8 cellular contexts compared by ENCODE assay signal in genomic region chr16:70437582-70438324, GRCh38. TPM values are rescaled to one million over a fixed set of nuclear protein-coding genes. Genes with fewer than 3 reads are reported as not detected.
DNase-seq lines count a peak whose midpoint lies in the region; ATAC-seq and TF ChIP-seq lines count a peak whose summit lies in the region.

No MANE protein-coding gene starts in this region.

- peaks cover 47% of the 10 kb centered on the region for H3K4me1 Mint-ChIP-seq in neural progenitor cell

- H3F3A ChIP-seq in neural progenitor cell (ENCODE audit: low read depth): peaks cover 18% of the 10 kb centered on the region

- peak overlapping the region; percentile 45 for H3K9ac ChIP-seq in endocrine pancreas (ENCODE audit: control insufficient read depth, insufficient read depth, low read length)
- peak overlapping the region; percentile 61 for H3K9ac ChIP-seq in neural progenitor cell

- H3K4me2 ChIP-seq in neural progenitor cell: peak overlapping the region; percentile 98

- no peaks in the 10 kb centered on the region for H3K9me3 Mint-ChIP-seq in neural progenitor cell

- peaks cover 8% of the 10 kb centered on the region; the same call in 1 of the 2 replicates for H3K36me3 ChIP-seq in RWPE2 (ENCODE audit: low read depth)
- H3K36me3 ChIP-seq in endocrine pancreas (ENCODE audit: control insufficient read depth, insufficient read depth, low read length): no peaks in the 10 kb centered on the region
- no peaks in the 10 kb centered on the region for H3K36me3 ChIP-seq in neural progenitor cell

- H3K36me3 Mint-ChIP-seq in neural progenitor cell: peaks cover 7% of the 10 kb centered on the region

- ATAC-seq in RWPE2 (ENCODE audit: low read depth) (peak; percentile 41), GM19324 (IDR thresholded peaks at IDR 0.05; ENCODE audit: low FRiP score, unreplicated experiment) (no peak), HG03565 (IDR thresholded peaks at IDR 0.05; ENCODE audit: unreplicated experiment) (no peak)

- peaks cover 11% of the 10 kb centered on the region for H3K27me3 Mint-ChIP-seq in neural progenitor cell (ENCODE audit: insufficient read depth, low read depth)

- peaks cover 18% of the 10 kb centered on the region for H3K4me1 ChIP-seq in RWPE2 (ENCODE audit: insufficient read depth, poor library complexity, severe bottlenecking)
- H3K4me1 ChIP-seq in endocrine pancreas (ENCODE audit: control insufficient read depth, insufficient read depth, low read length): no peaks in the 10 kb centered on the region
- peaks cover 27% of the 10 kb centered on the region for H3K4me1 ChIP-seq in neural progenitor cell

- peak overlapping the region; percentile 89 for H3K27ac Mint-ChIP-seq in neural progenitor cell

- no peaks in the 10 kb centered on the region for H3K27me3 ChIP-seq in RWPE2 (ENCODE audit: insufficient read depth, poor library complexity, severe bottlenecking)
- H3K27me3 ChIP-seq in endocrine pancreas (ENCODE audit: control insufficient read depth, insufficient read depth, low read length): no peaks in the 10 kb centered on the region
- H3K27me3 ChIP-seq in neural progenitor cell: no peaks in the 10 kb centered on the region

- peak overlapping the region; percentile 43 for H3K27ac ChIP-seq in RWPE2 (ENCODE audit: poor library complexity, severe bottlenecking)
- no peak overlapping the region for H3K27ac ChIP-seq in neural progenitor cell

- peaks cover 58% of the 10 kb centered on the region for H3K79me2 ChIP-seq in neural progenitor cell (ENCODE audit: low read depth)

- no peak overlapping the region for H2AFZ ChIP-seq in neural progenitor cell (replicated peaks)

- TF ChIP-seq CTCF in RWPE2 (IDR thresholded peaks at IDR 0.05; ENCODE audit: poor library complexity, severe bottlenecking) (no peak), neural progenitor cell (IDR thresholded peaks at IDR 0.05) (no peak)

- H3K9me3 ChIP-seq in RWPE2 (ENCODE audit: severe bottlenecking): no peaks in the 10 kb centered on the region
- H3K9me3 ChIP-seq in endocrine pancreas (ENCODE audit: control insufficient read depth, low read length): no peaks in the 10 kb centered on the region
- H3K9me3 ChIP-seq in neural progenitor cell (ENCODE audit: low read depth): no peaks in the 10 kb centered on the region

- H3K4me3 Mint-ChIP-seq in neural progenitor cell: peak overlapping the region; percentile 95

- H3K4me3 ChIP-seq in RWPE2 (ENCODE audit: severe bottlenecking) (peak overlapping the region; percentile 97), endocrine pancreas (ENCODE audit: control insufficient read depth, insufficient read depth, low read length) (peak overlapping the region; percentile 57), neural progenitor cell (peak overlapping the region; percentile 79)

- H4K20me1 ChIP-seq in neural progenitor cell (ENCODE audit: low read depth): peaks cover 27% of the 10 kb centered on the region

- DNase-seq in activated CD8-positive, alpha-beta memory T cell treated with anti-CD3 and anti-CD28 coated beads for 24 hours: peak; percentile 63
- no peak for DNase-seq in activated CD8-positive, alpha-beta memory T cell treated with anti-CD3 and anti-CD28 coated beads, Interleukin-2, amount 50 U/mL, for 4 hours
- DNase-seq in RWPE2 (ENCODE audit: low spot score): no peak
- DNase-seq in neural progenitor cell (ENCODE audit: low spot score): peak; percentile 48
- no peak for DNase-seq in effector CD8-positive, alpha-beta T cell (lab: John Stamatoyannopoulos, UW)

RNA-seq across cellular contexts. Expression of gene ST3GAL2, which starts 1.1 kb away (rescaled TPM):
- 11.6 and 34.5 TPM in 2 replicates for total RNA-seq in neural progenitor cell (ENCODE audit: low replicate concordance)

RNA-seq across cellular contexts. Expression of gene FCSK, which starts 16.6 kb away (rescaled TPM):
- total RNA-seq in neural progenitor cell (ENCODE audit: low replicate concordance): 11.0 and 12.0 TPM in 2 replicates

Comparison
In these comparisons a context has a peak if more than half of its experiments do, and no peak if none do; other contexts are left out.
1. DNase-seq: peak in activated CD8-positive, alpha-beta memory T cell treated with anti-CD3 and anti-CD28 coated beads for 24 hours (single experiment) and neural progenitor cell (single experiment); none in activated CD8-positive, alpha-beta memory T cell treated with anti-CD3 and anti-CD28 coated beads, Interleukin-2, amount 50 U/mL, for 4 hours (single experiment), RWPE2 (single experiment) and effector CD8-positive, alpha-beta T cell (single experiment).
2. Peak in every context shown above with its lines, with median percentiles within 50 percentile points of each other: H3K4me3 ChIP-seq.